In the genomic region with DNA sequence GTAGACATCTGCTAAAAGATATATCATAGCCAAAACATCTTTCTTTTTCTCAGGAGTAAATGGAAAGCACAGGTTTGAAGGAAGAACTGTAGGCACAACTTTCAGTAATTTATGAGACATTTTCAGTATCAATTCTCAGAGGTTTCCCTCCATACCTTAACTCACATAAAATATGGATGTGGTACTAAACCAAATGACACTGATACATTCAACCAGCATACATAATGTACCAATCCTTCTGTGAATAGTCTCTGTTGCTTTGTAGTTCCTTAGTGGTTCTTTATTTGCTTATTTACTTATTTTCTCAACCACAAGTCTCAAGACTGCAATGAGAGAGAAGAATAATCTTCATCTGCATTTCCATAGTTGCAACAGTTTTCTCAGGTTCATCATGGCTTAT, we compare ENCODE assay signal across 12 cellular contexts.
"Had no signal": no experiment of that assay in that cellular context is flagged by ENCODE, and none has a peak within 500 bp of the region (broad histone marks: within the 10 kb centered on the region; RNA-seq: fewer than 3 reads in every experiment).

No MANE protein-coding gene starts in this region.

- H3K4me2 ChIP-seq: hepatocyte had no signal

- H3K27ac Mint-ChIP-seq: activated CD4-positive, alpha-beta memory T cell treated with anti-CD3 and anti-CD28 coated beads, Interleukin-2, amount 10 ng/mL, durations not matched to agents 7 days and 5 days; activated CD4-positive, alpha-beta T cell treated with anti-CD3 and anti-CD28 coated beads for 36 hours; activated naive CD8-positive, alpha-beta T cell treated with anti-CD3 and anti-CD28 coated beads for 36 hours; stimulated activated effector memory CD8-positive, alpha-beta T cell treated with anti-CD3 and anti-CD28 coated beads, Interleukin-12 subunit alpha, Interleukin-12 subunit beta, amount 100 ng/mL, for 72 hours had no signal

- H3K27me3 Mint-ChIP-seq: activated CD4-positive, alpha-beta memory T cell treated with anti-CD3 and anti-CD28 coated beads, Interleukin-2, amount 10 ng/mL, durations not matched to agents 7 days and 5 days; activated CD4-positive, alpha-beta T cell treated with anti-CD3 and anti-CD28 coated beads for 36 hours; activated naive CD8-positive, alpha-beta T cell treated with anti-CD3 and anti-CD28 coated beads for 36 hours had no signal

- H3K4me3 Mint-ChIP-seq: activated CD4-positive, alpha-beta memory T cell treated with anti-CD3 and anti-CD28 coated beads, Interleukin-2, amount 10 ng/mL, durations not matched to agents 7 days and 5 days; activated CD4-positive, alpha-beta T cell treated with anti-CD3 and anti-CD28 coated beads for 36 hours; activated naive CD8-positive, alpha-beta T cell treated with anti-CD3 and anti-CD28 coated beads for 36 hours; stimulated activated effector memory CD8-positive, alpha-beta T cell treated with anti-CD3 and anti-CD28 coated beads, Interleukin-12 subunit alpha, Interleukin-12 subunit beta, amount 100 ng/mL, for 72 hours had no signal

- FAIRE-seq: kidney had no signal

- H3K27me3 ChIP-seq: hepatocyte, tibial artery, vagina had no signal

- DNase-seq: activated CD4-positive, alpha-beta memory T cell treated with anti-CD3 and anti-CD28 coated beads, Interleukin-2, amount 10 ng/mL, durations not matched to agents 7 days and 5 days; activated CD4-positive, alpha-beta T cell treated with anti-CD3 and anti-CD28 coated beads for 36 hours; activated gamma-delta T cell; activated naive CD8-positive, alpha-beta T cell treated with anti-CD3 and anti-CD28 coated beads for 36 hours; activated T-cell treated with anti-CD3 and anti-CD28 coated beads, Interleukin-2, amount 50 U/mL, for 48 hours; dermis blood vessel endothelial cell; kidney; tibial artery had no signal

- H3K9me3 ChIP-seq: tibial artery, vagina had no signal

- H3K4me1 ChIP-seq: tibial artery, vagina had no signal

- H3K36me3 ChIP-seq: tibial artery, vagina had no signal

- H3K27ac ChIP-seq: hepatocyte, tibial artery, vagina, VCaP had no signal

- H3K9me3 Mint-ChIP-seq: activated CD4-positive, alpha-beta memory T cell treated with anti-CD3 and anti-CD28 coated beads, Interleukin-2, amount 10 ng/mL, durations not matched to agents 7 days and 5 days; activated naive CD8-positive, alpha-beta T cell treated with anti-CD3 and anti-CD28 coated beads for 36 hours had no signal

- H2AFZ ChIP-seq: hepatocyte had no signal

- H3K4me3 ChIP-seq: hepatocyte, tibial artery, vagina had no signal

- H3K36me3 Mint-ChIP-seq: activated naive CD8-positive, alpha-beta T cell treated with anti-CD3 and anti-CD28 coated beads for 36 hours; stimulated activated effector memory CD8-positive, alpha-beta T cell treated with anti-CD3 and anti-CD28 coated beads, Interleukin-12 subunit alpha, Interleukin-12 subunit beta, amount 100 ng/mL, for 72 hours had no signal

- H3K4me1 Mint-ChIP-seq: activated CD4-positive, alpha-beta memory T cell treated with anti-CD3 and anti-CD28 coated beads, Interleukin-2, amount 10 ng/mL, durations not matched to agents 7 days and 5 days; activated CD4-positive, alpha-beta T cell treated with anti-CD3 and anti-CD28 coated beads for 36 hours; activated naive CD8-positive, alpha-beta T cell treated with anti-CD3 and anti-CD28 coated beads for 36 hours; stimulated activated effector memory CD8-positive, alpha-beta T cell treated with anti-CD3 and anti-CD28 coated beads, Interleukin-12 subunit alpha, Interleukin-12 subunit beta, amount 100 ng/mL, for 72 hours had no signal

- ATAC-seq: activated CD4-positive, alpha-beta T cell treated with anti-CD3 and anti-CD28 coated beads for 36 hours; stimulated activated effector memory CD8-positive, alpha-beta T cell treated with anti-CD3 and anti-CD28 coated beads, Interleukin-12 subunit alpha, Interleukin-12 subunit beta, amount 100 ng/mL, for 72 hours had no signal
